Comparison of ENCODE assay signal across 19 cellular contexts in the genomic region with DNA sequence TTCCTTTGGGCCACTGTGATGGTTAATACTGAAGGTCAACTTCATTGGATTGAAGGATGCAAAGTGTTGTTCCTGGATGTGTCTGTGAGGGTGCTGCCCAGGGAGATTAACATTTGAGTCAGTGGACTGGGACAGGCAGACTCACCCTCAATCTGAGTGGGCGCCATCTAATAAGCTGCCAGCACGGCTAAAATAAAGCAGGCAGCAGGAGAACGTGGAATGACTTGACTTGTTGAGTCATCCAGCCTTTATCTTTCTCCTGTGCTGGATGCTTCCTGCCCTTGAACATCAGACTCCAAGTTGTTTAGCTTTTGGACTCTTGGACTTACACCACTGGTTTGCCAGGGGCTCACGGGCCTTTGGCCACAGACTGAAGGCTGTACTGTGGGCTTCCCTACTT.
DNase-seq lines count a peak whose midpoint lies in the region; ATAC-seq and TF ChIP-seq lines count a peak whose summit lies in the region.
"Had no signal": no experiment of that assay in that cellular context is flagged by ENCODE, and none has a peak within 500 bp of the region (broad histone marks: within the 10 kb centered on the region; RNA-seq: fewer than 3 reads in every experiment).

No MANE protein-coding gene starts in this region.

- H2AFZ ChIP-seq in smooth muscle cell (ENCODE audit: low read depth): no peak overlapping the region

- H3K4me1 ChIP-seq in smooth muscle cell (ENCODE audit: low read depth) (no peaks in the 10 kb centered on the region), upper lobe of left lung (no peaks in the 10 kb centered on the region)
- H3K4me1 ChIP-seq: BE2C; BLaER1 treated with 17β-estradiol and CSF1 and Interleukin-3, amounts not matched to agents 10 nM and 100 nM had no signal

- H3K79me2 ChIP-seq in smooth muscle cell (ENCODE audit: low read depth): no peaks in the 10 kb centered on the region

- H3K9me3 ChIP-seq in smooth muscle cell (replicated peaks; ENCODE audit: low read depth) (no peaks in the 10 kb centered on the region), upper lobe of left lung (no peaks in the 10 kb centered on the region)
- H3K9me3 ChIP-seq: BE2C; BLaER1 treated with 17β-estradiol and CSF1 and Interleukin-3, amounts not matched to agents 10 nM and 100 nM had no signal

- peaks cover 6 to 10% of the 10 kb centered on the region in 2 donors for H3K9me3 Mint-ChIP-seq in natural killer cell

- no peaks in the 10 kb centered on the region for H3K36me3 Mint-ChIP-seq in natural killer cell
- H3K36me3 Mint-ChIP-seq: CD14-positive monocyte; CD8-positive, alpha-beta memory T cell had no signal

- no peak for TF ChIP-seq EP300 in upper lobe of left lung (IDR thresholded peaks at IDR 0.05)

- no peak overlapping the region for H3K4me2 ChIP-seq in smooth muscle cell
- H3K4me2 ChIP-seq: BLaER1 treated with 17β-estradiol and CSF1 and Interleukin-3, amounts not matched to agents 10 nM and 100 nM had no signal

- TF ChIP-seq POLR2A in upper lobe of left lung (IDR thresholded peaks at IDR 0.05): no peak

- peaks cover 3% of the 10 kb centered on the region for H3F3A ChIP-seq in smooth muscle cell (ENCODE audit: low read depth)

- no peak overlapping the region for H3K27ac Mint-ChIP-seq in natural killer cell
- H3K27ac Mint-ChIP-seq: CD14-positive monocyte; CD4-positive, alpha-beta T cell; CD8-positive, alpha-beta memory T cell had no signal

- no peak overlapping the region for H3K4me3 ChIP-seq in smooth muscle cell
- H3K4me3 ChIP-seq in upper lobe of left lung: no peak overlapping the region
- H3K4me3 ChIP-seq: BLaER1 treated with 17β-estradiol and CSF1 and Interleukin-3, amounts not matched to agents 10 nM and 100 nM had no signal

- H3K36me3 ChIP-seq in smooth muscle cell (ENCODE audit: low read depth) (no peaks in the 10 kb centered on the region), upper lobe of left lung (no peaks in the 10 kb centered on the region)
- H3K36me3 ChIP-seq: BE2C; BLaER1 treated with 17β-estradiol and CSF1 and Interleukin-3, amounts not matched to agents 10 nM and 100 nM had no signal

- ATAC-seq in upper lobe of left lung (ENCODE audit: low FRiP score in 2 of 2) (no peak), natural killer cell (no peak)
- ATAC-seq: HCT116 had no signal

- DNase-seq in H4 (ENCODE audit: low spot score) (peak; percentile 39), NCI-H226 (peak; percentile 31), smooth muscle cell (lab: John Stamatoyannopoulos, UW; ENCODE audit: unreplicated experiment) (no peak), ecto neural progenitor cell (ENCODE audit: low spot score) (no peak), upper lobe of left lung (no peak), natural killer cell (no peak)
- DNase-seq: ACHN; AML-193; BE2C; CD4-positive, alpha-beta T cell; CD8-positive, alpha-beta memory T cell; DMS 273 treated with DMSO at 0.1 percent for 48 hours; DMS79 treated with DMSO at 0.1 percent for 48 hours; GF-D8; GOT3; H7 had no signal

- H4K20me1 ChIP-seq in smooth muscle cell (ENCODE audit: low read depth): no peaks in the 10 kb centered on the region
- H4K20me1 ChIP-seq: BLaER1 treated with 17β-estradiol and CSF1 and Interleukin-3, amounts not matched to agents 10 nM and 100 nM had no signal

- TF ChIP-seq CTCF in smooth muscle cell (IDR thresholded peaks at IDR 0.05; ENCODE audit: borderline replicate concordance, insufficient read depth, poor library complexity, severe bottlenecking) (no peak), upper lobe of left lung (IDR thresholded peaks at IDR 0.05) (no peak), natural killer cell (IDR thresholded peaks at IDR 0.05) (no peak)

- H3K9ac ChIP-seq in smooth muscle cell (ENCODE audit: low read depth): no peak overlapping the region
- H3K9ac ChIP-seq: BLaER1 treated with 17β-estradiol and CSF1 and Interleukin-3, amounts not matched to agents 10 nM and 100 nM had no signal

- no peaks in the 10 kb centered on the region for H3K4me1 Mint-ChIP-seq in natural killer cell
- H3K4me1 Mint-ChIP-seq: CD14-positive monocyte; CD8-positive, alpha-beta memory T cell had no signal

- intact Hi-C loops in natural killer cell (cut with micrococcal nuclease): no loop called here

- H3K27me3 Mint-ChIP-seq in natural killer cell (ENCODE audit: low read depth in 2 of 2): no peaks in the 10 kb centered on the region
- H3K27me3 Mint-ChIP-seq: CD4-positive, alpha-beta T cell had no signal

- peak overlapping the region; percentile 58 for H3K27ac ChIP-seq in smooth muscle cell (ENCODE audit: low read depth)
- no peak overlapping the region for H3K27ac ChIP-seq in upper lobe of left lung
- H3K27ac ChIP-seq: BLaER1 treated with 17β-estradiol and CSF1 and Interleukin-3, amounts not matched to agents 10 nM and 100 nM had no signal

- no peaks in the 10 kb centered on the region for H3K27me3 ChIP-seq in smooth muscle cell (ENCODE audit: low read depth)
- H3K27me3 ChIP-seq in upper lobe of left lung: no peaks in the 10 kb centered on the region
- H3K27me3 ChIP-seq: BE2C; BLaER1 treated with 17β-estradiol and CSF1 and Interleukin-3, amounts not matched to agents 10 nM and 100 nM had no signal

- H3K4me3 Mint-ChIP-seq in natural killer cell: no peak overlapping the region
- H3K4me3 Mint-ChIP-seq: CD14-positive monocyte; CD4-positive, alpha-beta T cell; CD8-positive, alpha-beta memory T cell had no signal

- 31% methylated on average over 4 of the region's 4 CpGs for WGBS in smooth muscle cell (ENCODE audit: low lambda C conversion rate)
- WGBS in upper lobe of left lung, 2 donors: 92% methylated on average over 4 of the region's 4 CpGs

Comparison
In these comparisons a context has a peak if more than half of its experiments do, and no peak if none do; other contexts are left out.
1. DNase-seq: peak in H4 (single experiment) and NCI-H226 (single experiment); none in smooth muscle cell (single experiment), ecto neural progenitor cell (single experiment), upper lobe of left lung (0 of 2) and natural killer cell (single experiment).